Comparison of ENCODE assay signal across 8 cellular contexts in genomic region chr5:131640043-131640856, GRCh38. TPM values are rescaled to one million over a fixed set of nuclear protein-coding genes. Genes with fewer than 3 reads are reported as not detected.
DNase-seq lines count a peak whose midpoint lies in the region; ATAC-seq and TF ChIP-seq lines count a peak whose summit lies in the region.

No MANE protein-coding gene starts in this region.

- TF ChIP-seq POLR2A in GM18505 (IDR thresholded peaks at IDR 0.05; ENCODE audit: borderline replicate concordance, extremely low read depth, insufficient read depth, insufficient read length), result no peak

- peak overlapping the region; percentile 24 for H3K4me3 ChIP-seq in Jurkat, Clone E6-1 (ENCODE audit: low read length)

- peak; percentile 90 for DNase-seq in Jurkat, Clone E6-1 (ENCODE audit: low read depth, low spot score)
- DNase-seq in activated naive CD4-positive, alpha-beta T cell treated with Interleukin-2 at 50 U/mL for 16 hours, result peak; percentile 65
- DNase-seq in stimulated activated CD4-positive, alpha-beta T cell treated with anti-CD3 and anti-CD28 coated beads, Interleukin-1b, Interleukin-23, amount 100 ng/mL, for 1 hour (ENCODE audit: low read depth in 2 of 2), result peak; percentile 6 to 48
- DNase-seq in NCI-H1417 (lab: John Stamatoyannopoulos, UW), result no peak
- no peak for DNase-seq in DMS153 treated with DMSO at 0.1 percent for 48 hours (lab: John Stamatoyannopoulos, UW; ENCODE audit: unreplicated experiment)

- ATAC-seq in GM18505 (IDR thresholded peaks at IDR 0.05; ENCODE audit: unreplicated experiment) (peak; percentile 62), GM19395 (IDR thresholded peaks at IDR 0.05; ENCODE audit: unreplicated experiment) (no peak), HG02588 (IDR thresholded peaks at IDR 0.05; ENCODE audit: unreplicated experiment) (no peak)

RNA-seq across cellular contexts. Expression of gene RAPGEF6, which starts 5.2 kb away (rescaled TPM):
- 6.8 TPM for polyA plus RNA-seq in Jurkat, Clone E6-1 (2012; ENCODE audit: insufficient read depth, insufficient read length)

Comparison
In these comparisons a context has a peak if more than half of its experiments do, and no peak if none do; other contexts are left out.
1. DNase-seq: peak in Jurkat, Clone E6-1 (single experiment), activated naive CD4-positive, alpha-beta T cell treated with Interleukin-2 at 50 U/mL for 16 hours (single experiment) and stimulated activated CD4-positive, alpha-beta T cell treated with anti-CD3 and anti-CD28 coated beads, Interleukin-1b, Interleukin-23, amount 100 ng/mL, for 1 hour (2 of 2); none in NCI-H1417 (0 of 3) and DMS153 treated with DMSO at 0.1 percent for 48 hours (single experiment).